In genomic region chr15:99426431-99427105, GRCh38 we compare ENCODE assay signal across 1 cellular context.
TF ChIP-seq lines count a peak whose summit lies in the region.

No MANE protein-coding gene starts in this region.

TF ChIP-seq in HepG2, 621 proteins besides CTCF, POLR2A, EP300 and RAD21 (continued from another document):
- no peak for TF ChIP-seq ZNF597 (CRISPR knock-in tag; IDR thresholded peaks at IDR 0.05)
- no peak for TF ChIP-seq PAF1 (CRISPR knock-in tag; IDR thresholded peaks at IDR 0.05)
- no peak for TF ChIP-seq DNMT1 (CRISPR knock-in tag; IDR thresholded peaks at IDR 0.05)
- no peak for TF ChIP-seq DDIT3 (CRISPR knock-in tag; IDR thresholded peaks at IDR 0.05)
- no peak for TF ChIP-seq PRMT3 (CRISPR knock-in tag; IDR thresholded peaks at IDR 0.05; ENCODE audit: borderline replicate concordance, low read depth)
- TF ChIP-seq CBFB (CRISPR knock-in tag; IDR thresholded peaks at IDR 0.05) = no peak
- TF ChIP-seq ZNF660 (CRISPR knock-in tag; IDR thresholded peaks at IDR 0.05; ENCODE audit: borderline replicate concordance, low read depth) = no peak
- no peak for TF ChIP-seq ZNF180 (CRISPR knock-in tag; IDR thresholded peaks at IDR 0.05; ENCODE audit: borderline replicate concordance, low read depth)
- no peak for TF ChIP-seq ZNF768 (CRISPR knock-in tag; IDR thresholded peaks at IDR 0.05)
- TF ChIP-seq MTF1 (CRISPR knock-in tag; IDR thresholded peaks at IDR 0.05) = no peak
- no peak for TF ChIP-seq RARG (CRISPR knock-in tag; IDR thresholded peaks at IDR 0.05; ENCODE audit: low read depth)
